Comparison of ENCODE assay signal across 1 cellular context in the genomic region with DNA sequence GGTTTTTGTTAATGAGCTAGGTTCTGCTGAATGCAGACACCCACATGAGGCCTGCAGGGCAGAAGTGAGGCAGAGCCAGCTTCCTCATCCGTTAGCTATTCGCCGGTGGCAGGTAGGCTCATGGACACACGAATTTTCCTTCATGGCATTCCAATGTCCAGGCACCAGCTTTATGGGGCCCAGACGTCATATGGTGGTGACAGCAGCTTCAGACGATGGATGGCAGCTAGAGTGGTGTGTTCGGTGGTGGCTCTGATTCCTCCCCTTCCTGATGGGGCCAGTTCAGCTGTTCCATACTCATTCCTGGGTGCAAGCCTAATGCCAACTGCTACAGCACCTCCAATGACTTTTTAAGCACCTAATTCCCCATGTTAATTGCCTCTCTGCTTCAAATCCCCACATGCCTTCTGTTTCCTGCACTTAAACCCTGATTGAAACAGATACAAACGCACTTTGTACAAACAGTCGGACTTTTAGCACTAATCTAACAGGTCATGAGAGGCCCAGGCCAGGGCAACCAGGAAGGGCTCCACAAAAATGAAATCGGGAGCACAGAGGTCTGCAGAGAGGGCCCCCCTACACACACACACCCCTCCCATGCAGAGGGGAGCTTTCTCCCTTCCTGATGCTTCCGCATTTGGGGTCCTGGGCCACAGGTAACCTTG.
TF ChIP-seq lines count a peak whose summit lies in the region.

No MANE protein-coding gene starts in this region.

TF ChIP-seq in GM12878, 131 proteins besides CTCF, POLR2A, EP300 and RAD21 (continued from another document):
- TF ChIP-seq EZH2 (IDR thresholded peaks at IDR 0.05; ENCODE audit: borderline replicate concordance, control insufficient read depth, low read depth, low read length) (no peak), RFX5 (IDR thresholded peaks at IDR 0.05; ENCODE audit: low read depth, low read length) (no peak), PAX5 (IDR thresholded peaks at IDR 0.05; ENCODE audit: borderline replicate concordance, low read depth, low read length) (no peak), SREBF2 (IDR thresholded peaks at IDR 0.05; ENCODE audit: low read length) (no peak), GATAD2B (conservative IDR thresholded peaks at IDR 0.05; ENCODE audit: low read depth) (no peak), SIX5 (IDR thresholded peaks at IDR 0.05; ENCODE audit: low read depth, low read length, severe bottlenecking) (no peak), ZNF217 (IDR thresholded peaks at IDR 0.05) (no peak), KLF5 (IDR thresholded peaks at IDR 0.05; ENCODE audit: partially characterized antibody) (no peak), IKZF1 (conservative IDR thresholded peaks at IDR 0.05) (no peak), SMAD1 (IDR thresholded peaks at IDR 0.05; ENCODE audit: low read depth, partially characterized antibody) (no peak), RELA (IDR thresholded peaks at IDR 0.05; ENCODE audit: borderline replicate concordance, partially characterized antibody) (no peak), SPI1 (IDR thresholded peaks at IDR 0.05; ENCODE audit: borderline replicate concordance, insufficient read depth, low read depth, low read length) (no peak)
- TF ChIP-seq, protein P1, sequence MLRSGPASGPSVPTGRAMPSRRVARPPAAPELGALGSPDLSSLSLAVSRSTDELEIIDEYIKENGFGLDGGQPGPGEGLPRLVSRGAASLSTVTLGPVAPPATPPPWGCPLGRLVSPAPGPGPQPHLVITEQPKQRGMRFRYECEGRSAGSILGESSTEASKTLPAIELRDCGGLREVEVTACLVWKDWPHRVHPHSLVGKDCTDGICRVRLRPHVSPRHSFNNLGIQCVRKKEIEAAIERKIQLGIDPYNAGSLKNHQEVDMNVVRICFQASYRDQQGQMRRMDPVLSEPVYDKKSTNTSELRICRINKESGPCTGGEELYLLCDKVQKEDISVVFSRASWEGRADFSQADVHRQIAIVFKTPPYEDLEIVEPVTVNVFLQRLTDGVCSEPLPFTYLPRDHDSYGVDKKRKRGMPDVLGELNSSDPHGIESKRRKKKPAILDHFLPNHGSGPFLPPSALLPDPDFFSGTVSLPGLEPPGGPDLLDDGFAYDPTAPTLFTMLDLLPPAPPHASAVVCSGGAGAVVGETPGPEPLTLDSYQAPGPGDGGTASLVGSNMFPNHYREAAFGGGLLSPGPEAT (IDR thresholded peaks at IDR 0.05; ENCODE audit: low read depth), result no peak
TF ChIP-seq in GM12878: peak in this region for 0.
